Comparison of ENCODE assay signal across 1 cellular context in genomic region chr10:93006435-93007039, GRCh38.
TF ChIP-seq lines count a peak whose summit lies in the region.

No MANE protein-coding gene starts in this region.

TF ChIP-seq in liver, 16 proteins besides CTCF, POLR2A, EP300 and RAD21 (continued from another document):
- TF ChIP-seq HNF4A (conservative IDR thresholded peaks at IDR 0.05) (no peak), GABPA (IDR thresholded peaks at IDR 0.05 in 1 of 2, conservative IDR thresholded peaks at IDR 0.05 in 1 of 2) (no peak), JUND (IDR thresholded peaks at IDR 0.05) (no peak), TAF1 (conservative IDR thresholded peaks at IDR 0.05) (no peak)
